16 cellular contexts compared by ENCODE assay signal in genomic region chr2:1546901-1547300, GRCh38.
DNase-seq lines count a peak whose midpoint lies in the region; TF ChIP-seq lines count a peak whose summit lies in the region.
"Had no signal": no experiment of that assay in that cellular context is flagged by ENCODE, and none has a peak within 500 bp of the region (broad histone marks: within the 10 kb centered on the region; RNA-seq: fewer than 3 reads in every experiment).

No MANE protein-coding gene starts in this region.

- H3K27ac Mint-ChIP-seq in immature natural killer cell = no peak overlapping the region
- H3K27ac Mint-ChIP-seq: activated B cell treated with CpG ODN at 0.5 μM for 24 hours, B cell had no signal

- H3K27ac ChIP-seq in AG04450 (ENCODE audit: low read depth, low read length) = no peak overlapping the region
- no peak overlapping the region for H3K27ac ChIP-seq in OCI-LY7 (ENCODE audit: low read depth, low read length, poor library complexity, severe bottlenecking)
- H3K27ac ChIP-seq in esophagus muscularis mucosa (replicated peaks in 1 of 4) = no peak overlapping the region
- no peak overlapping the region for H3K27ac ChIP-seq in vagina
- no peak overlapping the region for H3K27ac ChIP-seq in transverse colon
- H3K27ac ChIP-seq: tibial artery had no signal

- peaks cover 4% of the 10 kb centered on the region for H3K27me3 ChIP-seq in AG04450 (ENCODE audit: control insufficient read depth, insufficient read depth, low read length)
- H3K27me3 ChIP-seq in esophagus muscularis mucosa = peaks cover 0 to 20% (median 4%) of the 10 kb centered on the region in 4 donors
- H3K27me3 ChIP-seq in vagina = no peaks in the 10 kb centered on the region
- H3K27me3 ChIP-seq in transverse colon = no peaks in the 10 kb centered on the region

- DNase-seq in AG04450 (ENCODE audit: low read depth, low spot score) (no peak), OCI-LY7 (ENCODE audit: low spot score) (no peak), fibroblast of mammary gland (ENCODE audit: low read depth) (no peak), esophagus muscularis mucosa (ENCODE audit: extremely low spot score) (no peak), immature natural killer cell (no peak), vagina (ENCODE audit: extremely low spot score in 2 of 2) (no peak), transverse colon (no peak)
- DNase-seq: activated B cell treated with CpG ODN at 0.5 μM for 24 hours; activated CD8-positive, alpha-beta memory T cell treated with anti-CD3 and anti-CD28 coated beads, Interleukin-2, amount 50 U/mL, for 4 hours; NCI-H1694 treated with DMSO at 0.1 percent for 48 hours; OCI-M1; stimulated activated CD4-positive, alpha-beta T cell treated with anti-CD3 and anti-CD28 coated beads, Interleukin-4, amount 100 ng/mL, for 4 hours had no signal

- intact Hi-C loops in OCI-LY7 (cut with micrococcal nuclease; ENCODE audit: unreplicated experiment) (loop anchor here (1.0 to 10.0 kb wide), 2 partner anchors 693 to 832 kb away; no protein-coding TSS in a partner anchor), esophagus muscularis mucosa (cut with DNase I) (loop anchor here (5.0 to 10.0 kb wide), 2 partner anchors 592 to 830 kb away; partner anchors contain the start of gene SNTG2), vagina (cut with DNase I) (no loop called here), transverse colon (cut with DNase I; ENCODE audit: low total_unique reads) (no loop called here)

- no peaks in the 10 kb centered on the region for H4K20me1 ChIP-seq in OCI-LY7 (ENCODE audit: insufficient read depth, low read length)

- no peaks in the 10 kb centered on the region for H3K79me2 ChIP-seq in OCI-LY7 (ENCODE audit: insufficient read depth, low read depth, low read length)

- 81% methylated on average over 10 of the region's 10 CpGs for WGBS in esophagus muscularis mucosa
- 81% methylated on average over 10 of the region's 10 CpGs; no CpG with 5 or more reads in 1 of the 2 donors for WGBS in transverse colon (ENCODE audit: low coverage in 1 of 2), 2 donors

- CTCF ChIA-PET in AG04450 (lab: Charles Lee) = interaction anchor here (0.7 to 3.4 kb wide), 15 partner anchors 8 to 1257 kb away, joined by 3 to 47 read pairs (median 5); partner anchors contain the start of gene TMEM18
- CTCF ChIA-PET in OCI-LY7 (lab: Charles Lee; ENCODE audit: unreplicated experiment) = interaction anchor here (0.5 kb wide), 1 partner anchor 51 kb away, joined by 8 read pairs; no protein-coding TSS in a partner anchor

- no peak for TF ChIP-seq EP300 in esophagus muscularis mucosa (IDR thresholded peaks at IDR 0.05)
- TF ChIP-seq EP300 in transverse colon (IDR thresholded peaks at IDR 0.05; ENCODE audit: low read depth) = no peak

- H3K4me3 Mint-ChIP-seq in immature natural killer cell = no peak overlapping the region
- H3K4me3 Mint-ChIP-seq: activated B cell treated with CpG ODN at 0.5 μM for 24 hours; activated naive CD8-positive, alpha-beta T cell; B cell had no signal

- POLR2A ChIA-PET in AG04450 (lab: Yijun Ruan, JAX) = no interaction called here
- POLR2A ChIA-PET in OCI-LY7 (lab: Charles Lee) = no interaction called here

- no peak overlapping the region for H3K4me2 ChIP-seq in OCI-LY7 (ENCODE audit: low read length)

- H3K4me3 ChIP-seq in AG04450 (ENCODE audit: low read depth, low read length) = no peak overlapping the region
- no peak overlapping the region for H3K4me3 ChIP-seq in OCI-LY7 (ENCODE audit: low read depth, low read length, poor library complexity, severe bottlenecking)
- no peak overlapping the region for H3K4me3 ChIP-seq in fibroblast of mammary gland (ENCODE audit: control insufficient read depth, low read depth, low read length)
- H3K4me3 ChIP-seq in esophagus muscularis mucosa = no peak overlapping the region
- no peak overlapping the region for H3K4me3 ChIP-seq in vagina
- no peak overlapping the region for H3K4me3 ChIP-seq in transverse colon
- H3K4me3 ChIP-seq: tibial artery had no signal

- H3K9me3 ChIP-seq in AG04450 (ENCODE audit: control insufficient read depth, insufficient read depth, low read length) (no peaks in the 10 kb centered on the region; the same call in 1 of the 2 replicates), OCI-LY7 (ENCODE audit: low read length) (no peaks in the 10 kb centered on the region), esophagus muscularis mucosa (no peaks in the 10 kb centered on the region), vagina (no peaks in the 10 kb centered on the region), transverse colon (no peaks in the 10 kb centered on the region)
- H3K9me3 ChIP-seq: tibial artery had no signal

- no peaks in the 10 kb centered on the region for H3K36me3 Mint-ChIP-seq in immature natural killer cell
- H3K36me3 Mint-ChIP-seq: activated naive CD8-positive, alpha-beta T cell had no signal

- in situ Hi-C loops in transverse colon (cut with MboI; ENCODE audit: low pct_ligation_motif_present in 1 of 4, low pct_unique_long_range_greater_than_20kb in 1 of 4, low sequenced_read_pairs in 3 of 4) = loop anchor here in 3 of 4 donors (10.0 to 25.0 kb wide), 3 partner anchors 692 to 835 kb away; no protein-coding TSS in a partner anchor

- no peak overlapping the region for H2AFZ ChIP-seq in OCI-LY7 (ENCODE audit: low read length)

- TF ChIP-seq CTCF in AG04450 (IDR thresholded peaks at IDR 0.05; ENCODE audit: low read depth, low read length) (peak; percentile 33; the same call in 1 of the 2 replicates), GM12873 (IDR thresholded peaks at IDR 0.05; ENCODE audit: insufficient read depth, low read depth, low read length, missing control alignments) (peak; percentile 26), OCI-LY7 (conservative IDR thresholded peaks at IDR 0.05; ENCODE audit: low read length) (peak; percentile 37; the same call in 1 of the 2 replicates), fibroblast of mammary gland (conservative IDR thresholded peaks at IDR 0.05; ENCODE audit: control insufficient read depth, insufficient read depth, low read depth, low read length) (peak; percentile 15), esophagus muscularis mucosa (IDR thresholded peaks at IDR 0.05) (no peak), vagina (IDR thresholded peaks at IDR 0.05) (no peak), transverse colon (IDR thresholded peaks at IDR 0.05) (no peak)

- peaks cover 10 to 15% of the 10 kb centered on the region in 2 donors for H3K4me1 Mint-ChIP-seq in immature natural killer cell

- no peaks in the 10 kb centered on the region for H3K9me3 Mint-ChIP-seq in immature natural killer cell
- H3K9me3 Mint-ChIP-seq: activated B cell treated with CpG ODN at 0.5 μM for 24 hours had no signal

- no TSS peak for BruUV-seq in OCI-LY7 (replicated peaks; lab: Mats Ljungman, UMichigan)

- H3K36me3 ChIP-seq in OCI-LY7 (ENCODE audit: insufficient read depth, low read length) (no peaks in the 10 kb centered on the region), esophagus muscularis mucosa (no peaks in the 10 kb centered on the region), vagina (no peaks in the 10 kb centered on the region), transverse colon (no peaks in the 10 kb centered on the region)
- H3K36me3 ChIP-seq: tibial artery had no signal

- no peaks in the 10 kb centered on the region for H3K9me2 ChIP-seq in OCI-LY7 (ENCODE audit: insufficient read depth, low read length)

- TF ChIP-seq POLR2A in esophagus muscularis mucosa (IDR thresholded peaks at IDR 0.05; ENCODE audit: low read depth) (no peak), vagina (IDR thresholded peaks at IDR 0.05) (no peak), transverse colon (IDR thresholded peaks at IDR 0.05) (no peak)

- peaks cover 0 to 8% (median 3%) of the 10 kb centered on the region in 3 donors for H3K27me3 Mint-ChIP-seq in immature natural killer cell (ENCODE audit: low read depth in 3 of 3)
- H3K27me3 Mint-ChIP-seq: activated naive CD8-positive, alpha-beta T cell had no signal

- H3K4me1 ChIP-seq in OCI-LY7 (ENCODE audit: insufficient read depth, low read length, poor library complexity, severe bottlenecking) (no peaks in the 10 kb centered on the region), esophagus muscularis mucosa (peaks cover 7 to 26% (median 17%) of the 10 kb centered on the region in 4 donors), vagina (peaks cover 8% of the 10 kb centered on the region), transverse colon (peaks cover 0 to 5% (median 3%) of the 10 kb centered on the region in 4 donors)

Comparison
In these comparisons a context has a peak if more than half of its experiments do, and no peak if none do; other contexts are left out.
1. CTCF ChIP-seq: peak in AG04450 (single experiment), GM12873 (single experiment), OCI-LY7 (single experiment) and fibroblast of mammary gland (single experiment); none in esophagus muscularis mucosa (0 of 3), vagina (0 of 3) and transverse colon (0 of 5).
2. intact Hi-C loops: an anchor here in OCI-LY7 (1.0 to 10.0 kb wide) and esophagus muscularis mucosa (5.0 to 10.0 kb wide); none called in vagina and transverse colon.